8 cellular contexts compared by ENCODE assay signal in the genomic region with DNA sequence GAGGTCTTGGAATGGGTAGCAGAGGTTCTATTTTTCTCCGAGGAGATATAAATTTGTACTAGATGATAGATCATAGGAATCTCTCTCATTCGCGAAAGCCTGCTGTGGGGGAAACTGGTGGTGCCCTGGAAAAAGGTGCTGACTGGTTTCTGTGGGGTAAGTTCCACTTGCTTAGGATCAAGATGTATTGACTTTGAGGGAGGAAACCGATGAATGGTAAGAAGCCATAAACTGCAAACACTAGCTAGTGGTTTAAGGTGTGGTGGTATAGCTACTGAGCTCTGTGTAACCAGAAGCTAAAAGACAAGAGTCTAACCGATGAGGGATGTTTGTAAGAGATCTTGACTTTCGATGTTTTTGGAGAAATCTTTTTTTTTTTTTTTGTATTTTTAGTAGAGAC. TPM values are rescaled to one million over a fixed set of nuclear protein-coding genes. Genes with fewer than 3 reads are reported as not detected.
DNase-seq lines count a peak whose midpoint lies in the region; ATAC-seq and TF ChIP-seq lines count a peak whose summit lies in the region.

No MANE protein-coding gene starts in this region.

- peak; percentile 3 for DNase-seq in stimulated activated CD4-positive, alpha-beta T cell treated with anti-CD3 and anti-CD28 coated beads, Interleukin-4, amount 100 ng/mL, for 1 hour
- DNase-seq in stimulated activated CD4-positive, alpha-beta T cell treated with anti-CD3 and anti-CD28 coated beads, Interleukin-12 subunit alpha, Interleukin-12 subunit beta, amount 100 ng/mL, for 4 hours, result no peak
- DNase-seq in activated B cell treated with CpG ODN at 0.5 μM for 24 hours, result no peak
- peak in 1 of 2 donors; percentile 20 for DNase-seq in foreskin keratinocyte
- no peak for DNase-seq in epidermal melanocyte (ENCODE audit: insufficient read length, low spot score)
- no peak for DNase-seq in cerebellum (ENCODE audit: low spot score)

- no peaks in the 10 kb centered on the region for H3K4me1 ChIP-seq in foreskin keratinocyte
- H3K4me1 ChIP-seq in skeletal muscle satellite cell (ENCODE audit: control insufficient read depth, insufficient read depth, low read length), result peaks cover 37% of the 10 kb centered on the region

- H3K27me3 Mint-ChIP-seq in activated B cell treated with CpG ODN at 0.5 μM for 24 hours, result no peaks in the 10 kb centered on the region

- H3K4me1 Mint-ChIP-seq in activated B cell treated with CpG ODN at 0.5 μM for 24 hours, result peaks cover 46% of the 10 kb centered on the region

- peaks cover 17% of the 10 kb centered on the region for H3K36me3 Mint-ChIP-seq in activated B cell treated with CpG ODN at 0.5 μM for 24 hours (ENCODE audit: low read depth)

- peak overlapping the region; percentile 59 for H3K27ac ChIP-seq in foreskin keratinocyte

- H3K9me3 Mint-ChIP-seq in activated B cell treated with CpG ODN at 0.5 μM for 24 hours, result no peaks in the 10 kb centered on the region

- H3K4me3 Mint-ChIP-seq in activated B cell treated with CpG ODN at 0.5 μM for 24 hours, result peak overlapping the region; percentile 92

- no peak for ATAC-seq in activated B cell treated with CpG ODN at 0.5 μM for 24 hours (ENCODE audit: low read depth)
- ATAC-seq in foreskin keratinocyte, result no peak
- ATAC-seq in GM21723 (IDR thresholded peaks at IDR 0.05; ENCODE audit: unreplicated experiment), result no peak

- H3K9ac ChIP-seq in skeletal muscle satellite cell (ENCODE audit: low read depth, low read length), result peak overlapping the region; percentile 83

- H3K36me3 ChIP-seq in skeletal muscle satellite cell (ENCODE audit: insufficient read depth, low read length), result no peaks in the 10 kb centered on the region

- peak overlapping the region; percentile 97 for H3K4me2 ChIP-seq in skeletal muscle satellite cell (ENCODE audit: low read length)

- CTCF ChIA-PET in activated B cell treated with CpG ODN at 0.5 μM for 24 hours (lab: Charles Lee), result interaction anchor here (0.7 to 4.3 kb wide), 5 partner anchors 23 to 245 kb away, joined by 6 to 19 read pairs (median 6); no protein-coding TSS in a partner anchor

- H3K4me3 ChIP-seq in skeletal muscle satellite cell (ENCODE audit: low read length), result peak overlapping the region; percentile 88

- H3K27me3 ChIP-seq in foreskin keratinocyte (no peaks in the 10 kb centered on the region), skeletal muscle satellite cell (ENCODE audit: control insufficient read depth, insufficient read depth, low read length) (no peaks in the 10 kb centered on the region)

- TF ChIP-seq CTCF in activated B cell treated with CpG ODN at 0.5 μM for 24 hours (IDR thresholded peaks at IDR 0.05) (no peak), foreskin keratinocyte (conservative IDR thresholded peaks at IDR 0.05) (no peak)

- no peaks in the 10 kb centered on the region for H3K9me3 ChIP-seq in skeletal muscle satellite cell (replicated peaks; ENCODE audit: low read length)

- H3K27ac Mint-ChIP-seq in activated B cell treated with CpG ODN at 0.5 μM for 24 hours, result peak overlapping the region; percentile 51

- intact Hi-C loops in activated B cell treated with CpG ODN at 0.5 μM for 24 hours (cut with micrococcal nuclease), result loop anchor here (2.0 to 5.0 kb wide), 3 partner anchors 131 to 224 kb away; a partner anchor contains a TSS

- POLR2A ChIA-PET in activated B cell treated with CpG ODN at 0.5 μM for 24 hours (lab: Charles Lee), result interaction anchor here (1.0 to 1.6 kb wide), 3 partner anchors 182 to 229 kb away, joined by 5 to 9 read pairs (median 5); no protein-coding TSS in a partner anchor

RNA-seq across cellular contexts. Expression of a gene that starts 0.8 kb away (rescaled TPM):
- total RNA-seq in activated B cell treated with CpG ODN at 0.5 μM for 24 hours (29.0 and 29.9 TPM in 2 replicates), foreskin keratinocyte (32.2 and 35.7 TPM in 2 replicates), cerebellum (48.5 TPM)
- polyA plus RNA-seq in foreskin keratinocyte, result 6.5 and 8.2 TPM in 2 replicates
- total RNA-seq in skeletal muscle satellite cell (2012; rRNA removed), result 34.1 and 45.4 TPM in 2 replicates
